Comparison of ENCODE assay signal across 12 cellular contexts in genomic region chr6:159730277-159730676, GRCh38. TPM values are rescaled to one million over a fixed set of nuclear protein-coding genes. Genes with fewer than 3 reads are reported as not detected.
DNase-seq lines count a peak whose midpoint lies in the region; ATAC-seq and TF ChIP-seq lines count a peak whose summit lies in the region.
"Had no signal": no experiment of that assay in that cellular context is flagged by ENCODE, and none has a peak within 500 bp of the region (broad histone marks: within the 10 kb centered on the region; RNA-seq: fewer than 3 reads in every experiment).

No MANE protein-coding gene starts in this region.

- no peaks in the 10 kb centered on the region for H3K9me3 Mint-ChIP-seq in activated T-cell treated with anti-CD3 and anti-CD28 coated beads, Interleukin-2, amount 50 U/mL, for 72 hours
- H3K9me3 Mint-ChIP-seq in WTC11: no peaks in the 10 kb centered on the region

- H3K36me3 Mint-ChIP-seq in activated T-cell treated with anti-CD3 and anti-CD28 coated beads, Interleukin-2, amount 50 U/mL, for 72 hours (ENCODE audit: insufficient read depth in 2 of 2): peaks cover 7 to 16% of the 10 kb centered on the region in 2 donors
- peaks cover 9% of the 10 kb centered on the region for H3K36me3 Mint-ChIP-seq in WTC11

- H3K4me3 Mint-ChIP-seq in activated T-cell treated with anti-CD3 and anti-CD28 coated beads, Interleukin-2, amount 50 U/mL, for 72 hours: peak overlapping the region; percentile 70 to 84
- H3K4me3 Mint-ChIP-seq in WTC11: peak overlapping the region; percentile 24

- H3K9me3 ChIP-seq in suprapubic skin (no peaks in the 10 kb centered on the region), ovary (no peaks in the 10 kb centered on the region), gastroesophageal sphincter (no peaks in the 10 kb centered on the region)
- H3K9me3 ChIP-seq: colonic mucosa had no signal

- CTCF ChIA-PET in WTC11 (lab: Charles Lee): interaction anchor here (0.6 kb wide), 1 partner anchor 10 kb away, joined by 4 read pairs; no protein-coding TSS in a partner anchor

- 46% methylated on average over 6 of the region's 6 CpGs for WGBS in suprapubic skin
- 77 to 84% (median 80%) methylated on average over 6 of the region's 6 CpGs for WGBS in ovary, 3 donors
- WGBS in gastroesophageal sphincter (ENCODE audit: low coverage in 1 of 2), 2 donors: 54 to 66% methylated on average over 6 of the region's 6 CpGs

- ATAC-seq in activated T-cell treated with anti-CD3 and anti-CD28 coated beads, Interleukin-2, amount 50 U/mL, for 72 hours (replicated peaks in 1 of 2): no peak
- no peak for ATAC-seq in WTC11
- ATAC-seq in HG02852 (IDR thresholded peaks at IDR 0.05; ENCODE audit: unreplicated experiment): no peak
- ATAC-seq in gastroesophageal sphincter: no peak

- H3K4me1 ChIP-seq in suprapubic skin (peaks cover 54% of the 10 kb centered on the region), ovary (ENCODE audit: insufficient read depth) (peaks cover 10% of the 10 kb centered on the region), gastroesophageal sphincter (peaks cover 7 to 78% (median 11%) of the 10 kb centered on the region in 3 donors)

- no peak for TF ChIP-seq CTCF in WTC11 (IDR thresholded peaks at IDR 0.05)
- no peak for TF ChIP-seq CTCF in foreskin fibroblast (IDR thresholded peaks at IDR 0.05; ENCODE audit: low read depth, low read length)
- no peak for TF ChIP-seq CTCF in suprapubic skin (IDR thresholded peaks at IDR 0.05)
- TF ChIP-seq CTCF in ovary (IDR thresholded peaks at IDR 0.05): no peak
- no peak for TF ChIP-seq CTCF in gastroesophageal sphincter (IDR thresholded peaks at IDR 0.05)

- no peaks in the 10 kb centered on the region for H3K27me3 ChIP-seq in suprapubic skin
- H3K27me3 ChIP-seq in ovary: no peaks in the 10 kb centered on the region
- H3K27me3 ChIP-seq in gastroesophageal sphincter: no peaks in the 10 kb centered on the region
- H3K27me3 ChIP-seq: colonic mucosa had no signal

- intact Hi-C loops in ovary (cut with DNase I): no loop called here

- H3K4me1 Mint-ChIP-seq in activated T-cell treated with anti-CD3 and anti-CD28 coated beads, Interleukin-2, amount 50 U/mL, for 72 hours (ENCODE audit: low read depth): peaks cover 68% of the 10 kb centered on the region
- H3K4me1 Mint-ChIP-seq in WTC11: peaks cover 37% of the 10 kb centered on the region

- H3K36me3 ChIP-seq in suprapubic skin: no peaks in the 10 kb centered on the region
- no peaks in the 10 kb centered on the region for H3K36me3 ChIP-seq in ovary
- H3K36me3 ChIP-seq in gastroesophageal sphincter: no peaks in the 10 kb centered on the region
- H3K36me3 ChIP-seq: colonic mucosa had no signal

- no peak overlapping the region for H3K27ac ChIP-seq in suprapubic skin
- H3K27ac ChIP-seq in ovary: no peak overlapping the region
- peak overlapping the region in 2 of 4 donors; percentile 11 to 97 for H3K27ac ChIP-seq in gastroesophageal sphincter
- H3K27ac ChIP-seq: colonic mucosa had no signal

- TF ChIP-seq EP300 in suprapubic skin (IDR thresholded peaks at IDR 0.05) (no peak), ovary (IDR thresholded peaks at IDR 0.05) (no peak), gastroesophageal sphincter (IDR thresholded peaks at IDR 0.05) (no peak)

- H3K4me3 ChIP-seq in foreskin fibroblast (ENCODE audit: low read depth in 1 of 2, low read length in 2 of 2) (peak overlapping the region; percentile 74 to 89), suprapubic skin (peak overlapping the region; percentile 93), ovary (no peak overlapping the region), gastroesophageal sphincter (no peak overlapping the region)

- DNase-seq in activated T-cell treated with anti-CD3 and anti-CD28 coated beads, Interleukin-2, amount 50 U/mL, for 72 hours: no peak
- DNase-seq in activated T-cell treated with anti-CD3 and anti-CD28 coated beads for 4 hours (no peak), WTC11 (ENCODE audit: low spot score) (no peak), foreskin fibroblast (no peak), suprapubic skin (ENCODE audit: low spot score in 2 of 2) (no peak), ovary (no peak)
- DNase-seq: colonic mucosa; kidney; NCI-H1436 treated with DMSO at 0.1 percent for 48 hours; stimulated activated naive CD4-positive, alpha-beta T cell had no signal

- POLR2A ChIA-PET in WTC11 (lab: Charles Lee): interaction anchor here (0.6 to 1.4 kb wide), 2 partner anchors 31 to 58 kb away, joined by 3 read pairs; no protein-coding TSS in a partner anchor

- no peaks in the 10 kb centered on the region for H3K27me3 Mint-ChIP-seq in activated T-cell treated with anti-CD3 and anti-CD28 coated beads, Interleukin-2, amount 50 U/mL, for 72 hours (ENCODE audit: low read depth)
- H3K27me3 Mint-ChIP-seq in WTC11 (ENCODE audit: low read depth): no peaks in the 10 kb centered on the region

- peak overlapping the region; percentile 98 for H3K27ac Mint-ChIP-seq in activated T-cell treated with anti-CD3 and anti-CD28 coated beads, Interleukin-2, amount 50 U/mL, for 72 hours
- peak overlapping the region; percentile 45; the same call in 1 of the 2 replicates for H3K27ac Mint-ChIP-seq in WTC11

- TF ChIP-seq POLR2A in suprapubic skin (IDR thresholded peaks at IDR 0.05): no peak
- no peak for TF ChIP-seq POLR2A in ovary (IDR thresholded peaks at IDR 0.05)
- no peak for TF ChIP-seq POLR2A in gastroesophageal sphincter (IDR thresholded peaks at IDR 0.05)

TF ChIP-seq in WTC11, 78 proteins besides CTCF, POLR2A, EP300 and RAD21 (continues in another document):
- TF ChIP-seq, protein P1, sequence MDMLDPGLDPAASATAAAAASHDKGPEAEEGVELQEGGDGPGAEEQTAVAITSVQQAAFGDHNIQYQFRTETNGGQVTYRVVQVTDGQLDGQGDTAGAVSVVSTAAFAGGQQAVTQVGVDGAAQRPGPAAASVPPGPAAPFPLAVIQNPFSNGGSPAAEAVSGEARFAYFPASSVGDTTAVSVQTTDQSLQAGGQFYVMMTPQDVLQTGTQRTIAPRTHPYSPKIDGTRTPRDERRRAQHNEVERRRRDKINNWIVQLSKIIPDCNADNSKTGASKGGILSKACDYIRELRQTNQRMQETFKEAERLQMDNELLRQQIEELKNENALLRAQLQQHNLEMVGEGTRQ (CRISPR knock-in tag; IDR thresholded peaks at IDR 0.05): no peak
- TF ChIP-seq EMX1 (CRISPR knock-in tag; IDR thresholded peaks at IDR 0.05): no peak
- TF ChIP-seq, protein P2, sequence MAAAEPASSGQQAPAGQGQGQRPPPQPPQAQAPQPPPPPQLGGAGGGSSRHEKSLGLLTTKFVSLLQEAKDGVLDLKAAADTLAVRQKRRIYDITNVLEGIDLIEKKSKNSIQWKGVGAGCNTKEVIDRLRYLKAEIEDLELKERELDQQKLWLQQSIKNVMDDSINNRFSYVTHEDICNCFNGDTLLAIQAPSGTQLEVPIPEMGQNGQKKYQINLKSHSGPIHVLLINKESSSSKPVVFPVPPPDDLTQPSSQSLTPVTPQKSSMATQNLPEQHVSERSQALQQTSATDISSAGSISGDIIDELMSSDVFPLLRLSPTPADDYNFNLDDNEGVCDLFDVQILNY (CRISPR knock-in tag; IDR thresholded peaks at IDR 0.05): no peak
- TF ChIP-seq GTF2I (CRISPR knock-in tag; conservative IDR thresholded peaks at IDR 0.05): no peak

RNA-seq across cellular contexts. Expression of gene WTAP, which starts 3.0 kb away (rescaled TPM):
- total RNA-seq in activated T-cell treated with anti-CD3 and anti-CD28 coated beads, Interleukin-2, amount 50 U/mL, for 72 hours: 100 to 1,000 TPM; 108 to 109 TPM
- total RNA-seq in WTC11 (2021): 88.8 to 92.7 TPM (median 91.9 TPM) in 3 replicates
- total RNA-seq in suprapubic skin: 100 to 1,000 TPM in 1 of 4 donors, 10 to 100 TPM in 3; 68.7 to 103 (median 85.3) TPM
- 100 to 1,000 TPM in 3 of 7 donors, 10 to 100 TPM in 4; 89.1 to 117 (median 95.4) TPM for total RNA-seq in ovary
- polyA plus RNA-seq in ovary: 10 to 100 TPM; 65.3 to 95.7 TPM
- 100 to 1,000 TPM in 1 of 4 donors, 10 to 100 TPM in 3; 52.1 to 123 (median 79.9) TPM for total RNA-seq in gastroesophageal sphincter

RNA-seq across cellular contexts. Expression of gene ACAT2, which starts 31.6 kb away (rescaled TPM):
- total RNA-seq in activated T-cell treated with anti-CD3 and anti-CD28 coated beads, Interleukin-2, amount 50 U/mL, for 72 hours: 10 to 100 TPM; 44.3 to 53.1 TPM
- total RNA-seq in WTC11 (2021): 96.1 to 138 TPM (median 98.7 TPM) in 3 replicates
- total RNA-seq in suprapubic skin: 10 to 100 TPM in 3 of 4 donors, 1 to 10 TPM in 1; 7.2 to 23.1 (median 15.6) TPM
- 100 to 1,000 TPM in 1 of 7 donors, 10 to 100 TPM in 4, 1 to 10 TPM in 2; 7.2 to 113 (median 20.3) TPM for total RNA-seq in ovary
- polyA plus RNA-seq in ovary: 10 to 100 TPM; 15.3 to 56.6 TPM
- total RNA-seq in gastroesophageal sphincter: 10 to 100 TPM in 2 of 4 donors, 1 to 10 TPM in 2; 3.1 to 11.7 (median 9.1) TPM

RNA-seq across cellular contexts. Expression of gene SOD2, which starts 37.2 kb away (rescaled TPM):
- total RNA-seq in activated T-cell treated with anti-CD3 and anti-CD28 coated beads, Interleukin-2, amount 50 U/mL, for 72 hours: 10 to 100 TPM; 66.8 to 75.9 TPM
- total RNA-seq in WTC11 (2021) (79.8 to 86.3 TPM (median 82.6 TPM) in 3 replicates), suprapubic skin (100 to 1,000 TPM; 159 to 173 (median 167) TPM), ovary (100 to 1,000 TPM; 164 to 580 (median 215) TPM), gastroesophageal sphincter (100 to 1,000 TPM; 256 to 921 (median 488) TPM)
- polyA plus RNA-seq in ovary: 100 to 1,000 TPM; 130 to 160 TPM

RNA-seq across cellular contexts. Expression of gene TCP1, which starts 59.1 kb away (rescaled TPM):
- 100 to 1,000 TPM; 267 to 291 TPM for total RNA-seq in activated T-cell treated with anti-CD3 and anti-CD28 coated beads, Interleukin-2, amount 50 U/mL, for 72 hours
- total RNA-seq in WTC11 (2021): 293 to 388 TPM (median 301 TPM) in 3 replicates
- total RNA-seq in suprapubic skin: 100 to 1,000 TPM; 133 to 150 (median 139) TPM
- 100 to 1,000 TPM in 6 of 7 donors, 10 to 100 TPM in 1; 83.5 to 189 (median 162) TPM for total RNA-seq in ovary
- 100 to 1,000 TPM; 108 to 237 TPM for polyA plus RNA-seq in ovary
- 100 to 1,000 TPM; 129 to 147 (median 138) TPM for total RNA-seq in gastroesophageal sphincter

RNA-seq across cellular contexts. Expression of gene MRPL18, which starts 60.0 kb away (rescaled TPM):
- total RNA-seq in activated T-cell treated with anti-CD3 and anti-CD28 coated beads, Interleukin-2, amount 50 U/mL, for 72 hours: 10 to 100 TPM; 58.5 to 60.5 TPM
- total RNA-seq in WTC11 (2021): 81.8 to 95.2 TPM (median 83.0 TPM) in 3 replicates
- total RNA-seq in suprapubic skin: 10 to 100 TPM; 53.9 to 79.2 (median 55.9) TPM
- total RNA-seq in ovary: 10 to 100 TPM; 51.0 to 98.7 (median 54.0) TPM
- polyA plus RNA-seq in ovary: 100 to 1,000 TPM in 1 of 2 donors, 10 to 100 TPM in 1; 67.9 to 112 TPM
- 100 to 1,000 TPM in 1 of 4 donors, 10 to 100 TPM in 3; 58.0 to 107 (median 66.3) TPM for total RNA-seq in gastroesophageal sphincter

Comparison
In these comparisons a context has a peak if more than half of its experiments do, and no peak if none do; other contexts are left out.
1. H3K4me3 ChIP-seq: peak in foreskin fibroblast (2 of 2) and suprapubic skin (single experiment); none in ovary (single experiment) and gastroesophageal sphincter (0 of 2).